In the genomic region with DNA sequence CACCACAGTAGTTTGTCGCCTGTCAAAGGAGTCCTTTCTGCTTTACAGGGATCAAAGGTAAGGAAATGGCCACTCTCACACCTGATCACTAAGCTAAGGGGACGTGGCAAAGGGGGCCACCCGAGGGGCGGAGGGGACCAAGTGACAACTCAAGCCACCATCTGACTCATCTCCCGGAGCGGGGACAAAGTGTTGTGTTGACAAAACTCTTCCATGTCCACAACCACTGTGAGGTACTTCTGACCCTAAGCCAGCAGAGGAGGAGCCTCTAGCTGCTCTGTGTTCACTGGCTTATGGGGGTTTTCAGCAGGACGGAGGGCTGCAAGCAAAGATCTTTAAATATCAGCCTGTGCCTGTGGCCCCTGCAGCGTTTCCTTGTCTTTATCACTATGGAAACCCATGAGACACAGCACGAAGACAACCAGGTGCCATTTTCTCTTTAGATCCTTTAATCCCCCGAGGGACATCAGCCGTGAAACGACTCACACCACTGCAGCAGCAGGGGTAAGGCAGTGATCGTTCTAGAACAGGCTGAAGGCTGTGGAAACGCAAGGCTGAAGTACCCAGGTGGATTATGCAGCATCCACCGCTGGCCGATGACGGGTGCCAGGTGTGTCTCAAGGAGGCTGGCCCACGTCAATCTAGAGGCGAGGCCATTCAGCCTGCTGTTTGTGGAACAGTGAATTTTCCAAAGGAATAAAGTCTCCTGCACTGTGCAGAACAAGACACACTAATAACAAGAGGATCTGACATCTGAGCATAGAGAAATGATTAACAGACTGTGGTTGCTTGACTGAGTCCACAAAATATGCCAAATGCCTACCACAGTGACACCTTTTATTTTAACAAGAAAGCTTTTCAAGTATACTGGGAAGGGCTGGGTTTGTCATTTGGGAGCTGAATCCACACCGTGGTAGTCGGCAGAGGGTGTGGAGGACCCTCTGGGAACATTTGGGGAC, we compare ENCODE assay signal across 1 cellular context.
A peak's percentile ranks its signal among the peaks of the same experiment; 100 is the strongest.
TF ChIP-seq lines count a peak whose summit lies in the region.

No MANE protein-coding gene starts in this region.

TF ChIP-seq in HepG2, 621 proteins besides CTCF, POLR2A, EP300 and RAD21 (continued from another document and continues in another):
- TF ChIP-seq, protein P1, sequence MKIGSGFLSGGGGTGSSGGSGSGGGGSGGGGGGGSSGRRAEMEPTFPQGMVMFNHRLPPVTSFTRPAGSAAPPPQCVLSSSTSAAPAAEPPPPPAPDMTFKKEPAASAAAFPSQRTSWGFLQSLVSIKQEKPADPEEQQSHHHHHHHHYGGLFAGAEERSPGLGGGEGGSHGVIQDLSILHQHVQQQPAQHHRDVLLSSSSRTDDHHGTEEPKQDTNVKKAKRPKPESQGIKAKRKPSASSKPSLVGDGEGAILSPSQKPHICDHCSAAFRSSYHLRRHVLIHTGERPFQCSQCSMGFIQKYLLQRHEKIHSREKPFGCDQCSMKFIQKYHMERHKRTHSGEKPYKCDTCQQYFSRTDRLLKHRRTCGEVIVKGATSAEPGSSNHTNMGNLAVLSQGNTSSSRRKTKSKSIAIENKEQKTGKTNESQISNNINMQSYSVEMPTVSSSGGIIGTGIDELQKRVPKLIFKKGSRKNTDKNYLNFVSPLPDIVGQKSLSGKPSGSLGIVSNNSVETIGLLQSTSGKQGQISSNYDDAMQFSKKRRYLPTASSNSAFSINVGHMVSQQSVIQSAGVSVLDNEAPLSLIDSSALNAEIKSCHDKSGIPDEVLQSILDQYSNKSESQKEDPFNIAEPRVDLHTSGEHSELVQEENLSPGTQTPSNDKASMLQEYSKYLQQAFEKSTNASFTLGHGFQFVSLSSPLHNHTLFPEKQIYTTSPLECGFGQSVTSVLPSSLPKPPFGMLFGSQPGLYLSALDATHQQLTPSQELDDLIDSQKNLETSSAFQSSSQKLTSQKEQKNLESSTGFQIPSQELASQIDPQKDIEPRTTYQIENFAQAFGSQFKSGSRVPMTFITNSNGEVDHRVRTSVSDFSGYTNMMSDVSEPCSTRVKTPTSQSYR (CRISPR knock-in tag; IDR thresholded peaks at IDR 0.05; ENCODE audit: borderline replicate concordance): no peak
- TF ChIP-seq, protein P2, sequence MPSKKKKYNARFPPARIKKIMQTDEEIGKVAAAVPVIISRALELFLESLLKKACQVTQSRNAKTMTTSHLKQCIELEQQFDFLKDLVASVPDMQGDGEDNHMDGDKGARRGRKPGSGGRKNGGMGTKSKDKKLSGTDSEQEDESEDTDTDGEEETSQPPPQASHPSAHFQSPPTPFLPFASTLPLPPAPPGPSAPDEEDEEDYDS (CRISPR knock-in tag; IDR thresholded peaks at IDR 0.05): no peak
- TF ChIP-seq MLLT10 (CRISPR knock-in tag; IDR thresholded peaks at IDR 0.05): no peak
- TF ChIP-seq, protein P3, sequence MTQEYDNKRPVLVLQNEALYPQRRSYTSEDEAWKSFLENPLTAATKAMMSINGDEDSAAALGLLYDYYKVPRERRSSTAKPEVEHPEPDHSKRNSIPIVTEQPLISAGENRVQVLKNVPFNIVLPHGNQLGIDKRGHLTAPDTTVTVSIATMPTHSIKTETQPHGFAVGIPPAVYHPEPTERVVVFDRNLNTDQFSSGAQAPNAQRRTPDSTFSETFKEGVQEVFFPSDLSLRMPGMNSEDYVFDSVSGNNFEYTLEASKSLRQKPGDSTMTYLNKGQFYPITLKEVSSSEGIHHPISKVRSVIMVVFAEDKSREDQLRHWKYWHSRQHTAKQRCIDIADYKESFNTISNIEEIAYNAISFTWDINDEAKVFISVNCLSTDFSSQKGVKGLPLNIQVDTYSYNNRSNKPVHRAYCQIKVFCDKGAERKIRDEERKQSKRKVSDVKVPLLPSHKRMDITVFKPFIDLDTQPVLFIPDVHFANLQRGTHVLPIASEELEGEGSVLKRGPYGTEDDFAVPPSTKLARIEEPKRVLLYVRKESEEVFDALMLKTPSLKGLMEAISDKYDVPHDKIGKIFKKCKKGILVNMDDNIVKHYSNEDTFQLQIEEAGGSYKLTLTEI (CRISPR knock-in tag; conservative IDR thresholded peaks at IDR 0.05): no peak
- TF ChIP-seq ZFYVE20 (CRISPR knock-in tag; IDR thresholded peaks at IDR 0.05; ENCODE audit: borderline replicate concordance, low read depth): no peak
- no peak for TF ChIP-seq PTBP1 (IDR thresholded peaks at IDR 0.05; ENCODE audit: low read depth, low read length, poor library complexity, severe bottlenecking)
- TF ChIP-seq, protein P4, sequence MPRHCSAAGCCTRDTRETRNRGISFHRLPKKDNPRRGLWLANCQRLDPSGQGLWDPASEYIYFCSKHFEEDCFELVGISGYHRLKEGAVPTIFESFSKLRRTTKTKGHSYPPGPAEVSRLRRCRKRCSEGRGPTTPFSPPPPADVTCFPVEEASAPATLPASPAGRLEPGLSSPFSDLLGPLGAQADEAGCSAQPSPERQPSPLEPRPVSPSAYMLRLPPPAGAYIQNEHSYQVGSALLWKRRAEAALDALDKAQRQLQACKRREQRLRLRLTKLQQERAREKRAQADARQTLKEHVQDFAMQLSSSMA (CRISPR knock-in tag; IDR thresholded peaks at IDR 0.05): no peak
- TF ChIP-seq, protein P5, sequence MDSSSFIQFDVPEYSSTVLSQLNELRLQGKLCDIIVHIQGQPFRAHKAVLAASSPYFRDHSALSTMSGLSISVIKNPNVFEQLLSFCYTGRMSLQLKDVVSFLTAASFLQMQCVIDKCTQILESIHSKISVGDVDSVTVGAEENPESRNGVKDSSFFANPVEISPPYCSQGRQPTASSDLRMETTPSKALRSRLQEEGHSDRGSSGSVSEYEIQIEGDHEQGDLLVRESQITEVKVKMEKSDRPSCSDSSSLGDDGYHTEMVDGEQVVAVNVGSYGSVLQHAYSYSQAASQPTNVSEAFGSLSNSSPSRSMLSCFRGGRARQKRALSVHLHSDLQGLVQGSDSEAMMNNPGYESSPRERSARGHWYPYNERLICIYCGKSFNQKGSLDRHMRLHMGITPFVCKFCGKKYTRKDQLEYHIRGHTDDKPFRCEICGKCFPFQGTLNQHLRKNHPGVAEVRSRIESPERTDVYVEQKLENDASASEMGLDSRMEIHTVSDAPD (CRISPR knock-in tag; IDR thresholded peaks at IDR 0.05): no peak
- TF ChIP-seq ZKSCAN1 (IDR thresholded peaks at IDR 0.05; ENCODE audit: low read length): no peak
- TF ChIP-seq FOXP1 (IDR thresholded peaks at IDR 0.05): no peak
- TF ChIP-seq FOXP1 (CRISPR knock-in tag; IDR thresholded peaks at IDR 0.05): peak; percentile 69
- TF ChIP-seq, protein P6, sequence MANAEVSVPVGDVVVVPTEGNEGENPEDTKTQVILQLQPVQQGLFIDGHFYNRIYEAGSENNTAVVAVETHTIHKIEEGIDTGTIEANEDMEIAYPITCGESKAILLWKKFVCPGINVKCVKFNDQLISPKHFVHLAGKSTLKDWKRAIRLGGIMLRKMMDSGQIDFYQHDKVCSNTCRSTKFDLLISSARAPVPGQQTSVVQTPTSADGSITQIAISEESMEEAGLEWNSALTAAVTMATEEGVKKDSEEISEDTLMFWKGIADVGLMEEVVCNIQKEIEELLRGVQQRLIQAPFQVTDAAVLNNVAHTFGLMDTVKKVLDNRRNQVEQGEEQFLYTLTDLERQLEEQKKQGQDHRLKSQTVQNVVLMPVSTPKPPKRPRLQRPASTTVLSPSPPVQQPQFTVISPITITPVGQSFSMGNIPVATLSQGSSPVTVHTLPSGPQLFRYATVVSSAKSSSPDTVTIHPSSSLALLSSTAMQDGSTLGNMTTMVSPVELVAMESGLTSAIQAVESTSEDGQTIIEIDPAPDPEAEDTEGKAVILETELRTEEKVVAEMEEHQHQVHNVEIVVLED (CRISPR knock-in tag; IDR thresholded peaks at IDR 0.05; ENCODE audit: borderline replicate concordance): no peak
- TF ChIP-seq FOXA3 (CRISPR knock-in tag; IDR thresholded peaks at IDR 0.05): peak; percentile 81
- TF ChIP-seq, protein P7, sequence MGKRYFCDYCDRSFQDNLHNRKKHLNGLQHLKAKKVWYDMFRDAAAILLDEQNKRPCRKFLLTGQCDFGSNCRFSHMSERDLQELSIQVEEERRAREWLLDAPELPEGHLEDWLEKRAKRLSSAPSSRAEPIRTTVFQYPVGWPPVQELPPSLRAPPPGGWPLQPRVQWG (CRISPR knock-in tag; IDR thresholded peaks at IDR 0.05; ENCODE audit: borderline replicate concordance, low read depth): no peak
- TF ChIP-seq, protein P8, sequence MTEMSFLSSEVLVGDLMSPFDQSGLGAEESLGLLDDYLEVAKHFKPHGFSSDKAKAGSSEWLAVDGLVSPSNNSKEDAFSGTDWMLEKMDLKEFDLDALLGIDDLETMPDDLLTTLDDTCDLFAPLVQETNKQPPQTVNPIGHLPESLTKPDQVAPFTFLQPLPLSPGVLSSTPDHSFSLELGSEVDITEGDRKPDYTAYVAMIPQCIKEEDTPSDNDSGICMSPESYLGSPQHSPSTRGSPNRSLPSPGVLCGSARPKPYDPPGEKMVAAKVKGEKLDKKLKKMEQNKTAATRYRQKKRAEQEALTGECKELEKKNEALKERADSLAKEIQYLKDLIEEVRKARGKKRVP (CRISPR knock-in tag; IDR thresholded peaks at IDR 0.05): no peak
- no peak for TF ChIP-seq ZNF737 (CRISPR knock-in tag; IDR thresholded peaks at IDR 0.05; ENCODE audit: borderline replicate concordance)
- TF ChIP-seq ZNF792 (CRISPR knock-in tag; IDR thresholded peaks at IDR 0.05): no peak
- TF ChIP-seq NPAS2 (CRISPR knock-in tag; IDR thresholded peaks at IDR 0.05; ENCODE audit: borderline replicate concordance): no peak
- TF ChIP-seq, protein P9, sequence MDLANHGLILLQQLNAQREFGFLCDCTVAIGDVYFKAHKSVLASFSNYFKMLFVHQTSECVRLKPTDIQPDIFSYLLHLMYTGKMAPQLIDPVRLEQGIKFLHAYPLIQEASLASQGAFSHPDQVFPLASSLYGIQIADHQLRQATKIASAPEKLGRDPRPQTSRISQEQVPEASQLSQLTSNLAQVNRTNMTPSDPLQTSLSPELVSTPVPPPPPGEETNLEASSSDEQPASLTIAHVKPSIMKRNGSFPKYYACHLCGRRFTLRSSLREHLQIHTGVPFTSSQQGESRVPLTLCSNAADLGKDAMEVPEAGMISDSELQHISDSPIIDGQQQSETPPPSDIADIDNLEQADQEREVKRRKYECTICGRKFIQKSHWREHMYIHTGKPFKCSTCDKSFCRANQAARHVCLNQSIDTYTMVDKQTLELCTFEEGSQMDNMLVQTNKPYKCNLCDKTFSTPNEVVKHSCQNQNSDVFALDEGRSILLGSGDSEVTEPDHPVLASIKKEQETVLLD (CRISPR knock-in tag; IDR thresholded peaks at IDR 0.05; ENCODE audit: low read depth): no peak
- no peak for TF ChIP-seq HOXA7 (CRISPR knock-in tag; IDR thresholded peaks at IDR 0.05)
- TF ChIP-seq BRCA1 (CRISPR knock-in tag; IDR thresholded peaks at IDR 0.05): no peak
- peak; percentile 59; the same call in 1 of the 2 replicates for TF ChIP-seq ZSCAN31 (CRISPR knock-in tag; IDR thresholded peaks at IDR 0.05; ENCODE audit: low read depth)
- TF ChIP-seq, protein P10, sequence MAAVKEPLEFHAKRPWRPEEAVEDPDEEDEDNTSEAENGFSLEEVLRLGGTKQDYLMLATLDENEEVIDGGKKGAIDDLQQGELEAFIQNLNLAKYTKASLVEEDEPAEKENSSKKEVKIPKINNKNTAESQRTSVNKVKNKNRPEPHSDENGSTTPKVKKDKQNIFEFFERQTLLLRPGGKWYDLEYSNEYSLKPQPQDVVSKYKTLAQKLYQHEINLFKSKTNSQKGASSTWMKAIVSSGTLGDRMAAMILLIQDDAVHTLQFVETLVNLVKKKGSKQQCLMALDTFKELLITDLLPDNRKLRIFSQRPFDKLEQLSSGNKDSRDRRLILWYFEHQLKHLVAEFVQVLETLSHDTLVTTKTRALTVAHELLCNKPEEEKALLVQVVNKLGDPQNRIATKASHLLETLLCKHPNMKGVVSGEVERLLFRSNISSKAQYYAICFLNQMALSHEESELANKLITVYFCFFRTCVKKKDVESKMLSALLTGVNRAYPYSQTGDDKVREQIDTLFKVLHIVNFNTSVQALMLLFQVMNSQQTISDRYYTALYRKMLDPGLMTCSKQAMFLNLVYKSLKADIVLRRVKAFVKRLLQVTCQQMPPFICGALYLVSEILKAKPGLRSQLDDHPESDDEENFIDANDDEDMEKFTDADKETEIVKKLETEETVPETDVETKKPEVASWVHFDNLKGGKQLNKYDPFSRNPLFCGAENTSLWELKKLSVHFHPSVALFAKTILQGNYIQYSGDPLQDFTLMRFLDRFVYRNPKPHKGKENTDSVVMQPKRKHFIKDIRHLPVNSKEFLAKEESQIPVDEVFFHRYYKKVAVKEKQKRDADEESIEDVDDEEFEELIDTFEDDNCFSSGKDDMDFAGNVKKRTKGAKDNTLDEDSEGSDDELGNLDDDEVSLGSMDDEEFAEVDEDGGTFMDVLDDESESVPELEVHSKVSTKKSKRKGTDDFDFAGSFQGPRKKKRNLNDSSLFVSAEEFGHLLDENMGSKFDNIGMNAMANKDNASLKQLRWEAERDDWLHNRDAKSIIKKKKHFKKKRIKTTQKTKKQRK (IDR thresholded peaks at IDR 0.05; ENCODE audit: low read length): no peak
- no peak for TF ChIP-seq PHB2 (IDR thresholded peaks at IDR 0.05; ENCODE audit: partially characterized antibody)
- TF ChIP-seq, protein P11, sequence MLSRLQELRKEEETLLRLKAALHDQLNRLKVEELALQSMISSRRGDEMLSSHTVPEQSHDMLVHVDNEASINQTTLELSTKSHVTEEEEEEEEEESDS (CRISPR knock-in tag; IDR thresholded peaks at IDR 0.05; ENCODE audit: borderline replicate concordance): no peak
- peak; percentile 67 for TF ChIP-seq ZMYM4 (CRISPR knock-in tag; IDR thresholded peaks at IDR 0.05)
- peak; percentile 60; the same call in 1 of the 2 replicates for TF ChIP-seq ZNF556 (CRISPR knock-in tag; IDR thresholded peaks at IDR 0.05; ENCODE audit: borderline replicate concordance)
- no peak for TF ChIP-seq ZNF841 (CRISPR knock-in tag; IDR thresholded peaks at IDR 0.05; ENCODE audit: borderline replicate concordance)
